Comparison of ENCODE assay signal across 18 cellular contexts in the genomic region with DNA sequence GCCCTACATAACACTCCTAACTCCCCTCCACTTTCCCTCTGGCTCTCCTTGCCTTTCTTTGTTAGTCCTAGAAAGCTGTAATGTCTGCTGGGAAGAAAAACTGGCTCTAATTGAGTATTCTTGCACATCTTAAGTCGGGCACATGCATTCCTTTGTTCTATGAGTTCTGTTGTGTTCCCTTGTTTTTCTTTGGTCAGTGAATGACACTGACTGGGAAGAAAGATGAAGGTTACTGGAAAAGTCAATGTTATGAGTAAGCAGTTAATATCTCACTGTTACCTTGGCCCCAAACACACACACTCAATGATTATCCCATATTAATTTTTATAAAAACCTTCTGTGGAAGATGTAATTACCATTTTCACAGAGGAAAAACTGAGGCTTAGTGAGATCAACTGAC.
"Had no signal": no experiment of that assay in that cellular context is flagged by ENCODE, and none has a peak within 500 bp of the region (broad histone marks: within the 10 kb centered on the region; RNA-seq: fewer than 3 reads in every experiment).

No MANE protein-coding gene starts in this region.

- H3K4me1 ChIP-seq: right atrium auricular region had no signal

- ATAC-seq: stimulated activated naive CD8-positive, alpha-beta T cell treated with anti-CD3 and anti-CD28 coated beads, Interleukin-15, amount 100 ng/mL, for 72 hours; T-helper 17 cell; WTC11 had no signal

- H3K4me1 Mint-ChIP-seq: naive B cell had no signal

- H3K4me3 ChIP-seq: heart left ventricle, right atrium auricular region, skin epidermis, thyroid gland had no signal

- H3K27ac Mint-ChIP-seq: activated naive CD8-positive, alpha-beta T cell; stimulated activated naive CD8-positive, alpha-beta T cell treated with anti-CD3 and anti-CD28 coated beads, Interleukin-15, amount 100 ng/mL, for 72 hours; T-helper 17 cell; WTC11 had no signal

- H3K27me3 ChIP-seq: right atrium auricular region, thyroid gland had no signal

- H3K9me3 ChIP-seq: heart left ventricle, neutrophil, right atrium auricular region, thyroid gland had no signal

- H3K36me3 ChIP-seq: heart left ventricle, neutrophil, right atrium auricular region, thyroid gland had no signal

- H3K36me3 Mint-ChIP-seq: activated naive CD8-positive, alpha-beta T cell; naive B cell; WTC11 had no signal

- H3K4me3 Mint-ChIP-seq: activated naive CD8-positive, alpha-beta T cell; naive B cell; stimulated activated naive CD8-positive, alpha-beta T cell treated with anti-CD3 and anti-CD28 coated beads, Interleukin-15, amount 100 ng/mL, for 72 hours; T-helper 17 cell; WTC11 had no signal

- DNase-seq: activated CD4-positive, alpha-beta T cell treated with anti-CD3 and anti-CD28 coated beads, Interleukin-2, amount 50 U/mL, for 1 hour; activated effector memory CD4-positive, alpha-beta T cell treated with anti-CD3 and anti-CD28 coated beads, Interleukin-2, amount 50 U/mL, for 16 hours; activated T-cell treated with anti-CD3 and anti-CD28 coated beads, Interleukin-2, amount 50 U/mL, for 1 hour; effector CD4-positive, alpha-beta T cell; foreskin melanocyte; heart left ventricle; islet precursor cell; naive B cell; posterior cingulate gyrus; stimulated activated CD4-positive, alpha-beta T cell treated with anti-CD3 and anti-CD28 coated beads, Interleukin-4, amount 100 ng/mL, for 4 hours; stimulated activated naive CD8-positive, alpha-beta T cell treated with anti-CD3 and anti-CD28 coated beads, Interleukin-15, amount 100 ng/mL, for 72 hours; T-helper 17 cell; thyroid gland had no signal

- H3K9me3 Mint-ChIP-seq: naive B cell; stimulated activated naive CD8-positive, alpha-beta T cell treated with anti-CD3 and anti-CD28 coated beads, Interleukin-15, amount 100 ng/mL, for 72 hours; WTC11 had no signal

- H3K27ac ChIP-seq: heart left ventricle, neutrophil, right atrium auricular region, skin epidermis, thyroid gland had no signal
